ENCODE assay signal across 31 cellular contexts in the genomic region with DNA sequence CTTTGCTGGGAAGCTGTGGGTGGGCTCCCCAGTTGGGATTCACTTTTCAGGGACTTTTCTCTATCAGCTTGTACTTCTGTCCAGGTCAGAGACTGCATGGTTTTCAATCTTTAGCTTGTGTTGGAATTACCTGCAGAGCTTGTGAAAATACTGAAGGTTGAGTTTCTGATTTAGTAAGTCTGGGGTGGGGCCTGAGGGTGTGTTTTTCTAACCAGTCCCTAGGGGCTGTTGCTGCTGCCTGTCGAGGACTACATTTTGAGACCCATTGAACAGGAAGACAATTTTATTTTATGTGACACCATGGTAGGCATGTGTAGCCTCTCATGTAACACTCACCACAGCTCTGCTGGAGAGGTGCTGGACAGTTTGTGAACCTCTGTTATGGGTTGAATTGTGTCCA. TPM values are rescaled to one million over a fixed set of nuclear protein-coding genes. Genes with fewer than 3 reads are reported as not detected.
DNase-seq lines count a peak whose midpoint lies in the region; ATAC-seq, FAIRE-seq and TF ChIP-seq lines count a peak whose summit lies in the region.
"Had no signal": no experiment of that assay in that cellular context is flagged by ENCODE, and none has a peak within 500 bp of the region (broad histone marks: within the 10 kb centered on the region; RNA-seq: fewer than 3 reads in every experiment).

No MANE protein-coding gene starts in this region.

- no TSS peak for BruUV-seq in GM12878 (replicated peaks; lab: Mats Ljungman, UMichigan)

- H3K4me3 Mint-ChIP-seq in natural killer cell, result no peak overlapping the region
- no peak overlapping the region for H3K4me3 Mint-ChIP-seq in natural killer cell treated with Interleukin-12 subunit alpha and Interleukin-12 subunit beta and Interleukin-15 and Interleukin-18, amount 100 ng/mL, for 72 hours
- H3K4me3 Mint-ChIP-seq: activated naive CD4-positive, alpha-beta T cell treated with anti-CD3 and anti-CD28 coated beads for 36 hours; brain; CD4-positive, CD25-positive, alpha-beta regulatory T cell had no signal

- SMC1A ChIA-PET in GM12878 (lab: Charles Lee; ENCODE audit: uncharacterized antibody, unreplicated experiment), result interaction anchor here (0.7 to 2.1 kb wide), 17 partner anchors 10 to 178 kb away, joined by 3 to 16 read pairs (median 4); partner anchors contain the start of gene ERMP1

- no peak for FAIRE-seq in GM12878 (lab: Jason Lieb, UNC)
- FAIRE-seq: urothelium cell line had no signal

- H3K27me3 Mint-ChIP-seq in natural killer cell (ENCODE audit: low read depth in 2 of 2), result no peaks in the 10 kb centered on the region
- no peaks in the 10 kb centered on the region for H3K27me3 Mint-ChIP-seq in natural killer cell treated with Interleukin-12 subunit alpha and Interleukin-12 subunit beta and Interleukin-15 and Interleukin-18, amount 100 ng/mL, for 72 hours
- H3K27me3 Mint-ChIP-seq: brain; CD4-positive, CD25-positive, alpha-beta regulatory T cell had no signal

- RAD21 ChIA-PET in GM12878 (lab: Charles Lee; ENCODE audit: unreplicated experiment), result interaction anchor here (0.7 to 1.6 kb wide), 12 partner anchors 10 to 252 kb away, joined by 3 to 23 read pairs (median 4); no protein-coding TSS in a partner anchor

- TF ChIP-seq RAD21 in GM12878 (IDR thresholded peaks at IDR 0.05; ENCODE audit: insufficient read depth, low read depth, low read length), result no peak

- H3K4me3 ChIP-seq in GM12878 (no peak overlapping the region), WERI-Rb-1 (ENCODE audit: low read depth, low read length) (no peak overlapping the region)
- H3K4me3 ChIP-seq: adrenal gland, gastrocnemius medialis, right lobe of liver, SK-N-MC, suprapubic skin had no signal

- ATAC-seq in natural killer cell, result no peak
- ATAC-seq in natural killer cell treated with Interleukin-12 subunit alpha and Interleukin-12 subunit beta and Interleukin-15 and Interleukin-18, amount 100 ng/mL, for 72 hours, result no peak
- peak; percentile 42 for ATAC-seq in HG02798 (IDR thresholded peaks at IDR 0.05; ENCODE audit: poor library complexity, unreplicated experiment)
- peak; percentile 94 for ATAC-seq in GM12878
- no peak for ATAC-seq in activated CD4-positive, CD25-positive, alpha-beta regulatory T cell treated with anti-CD3 and anti-CD28 coated beads, Interleukin-2, amount 50 U/mL, for 24 hours
- ATAC-seq in GM18498 (IDR thresholded peaks at IDR 0.05; ENCODE audit: unreplicated experiment), result no peak
- ATAC-seq: gastrocnemius medialis, right lobe of liver had no signal

- POLR2A ChIA-PET in GM12878 (lab: Charles Lee), result interaction anchor here (0.6 to 1.0 kb wide), 7 partner anchors 15 to 66 kb away, joined by 3 to 4 read pairs (median 3); partner anchors contain the start of gene ERMP1

- in situ Hi-C loops in GM12878 (cut with MboI), result loop anchor here (25.0 kb wide), 2 partner anchors 436 to 1911 kb away; partner anchors contain the start of gene DMAC1

- H3K36me3 ChIP-seq in GM12878 (ENCODE audit: control insufficient read depth in 2 of 2, insufficient read depth in 2 of 2, low read length in 1 of 2) (no peaks in the 10 kb centered on the region), WERI-Rb-1 (no peaks in the 10 kb centered on the region)
- H3K36me3 ChIP-seq: adrenal gland, gastrocnemius medialis, right lobe of liver, suprapubic skin had no signal

- H3K9me3 ChIP-seq in GM12878 (replicated peaks; ENCODE audit: control insufficient read depth, insufficient read depth, low read length) (no peaks in the 10 kb centered on the region), WERI-Rb-1 (ENCODE audit: severe bottlenecking) (no peaks in the 10 kb centered on the region)
- H3K9me3 ChIP-seq: adrenal gland, gastrocnemius medialis, right lobe of liver, suprapubic skin had no signal

- H4K20me1 ChIP-seq in GM12878 (ENCODE audit: control insufficient read depth, insufficient read depth), result no peaks in the 10 kb centered on the region

- no peak overlapping the region for H3K9ac ChIP-seq in GM12878 (ENCODE audit: control insufficient read depth, insufficient read depth, low read length)

- no peak for TF ChIP-seq POLR2A in GM12878 (IDR thresholded peaks at IDR 0.05; ENCODE audit: low read depth, low read length)

- H3K4me2 ChIP-seq in GM12878 (ENCODE audit: control insufficient read depth, insufficient read depth), result peak overlapping the region; percentile 7

- peaks cover 46 to 51% of the 10 kb centered on the region in 2 donors for H3K4me1 Mint-ChIP-seq in natural killer cell
- H3K4me1 Mint-ChIP-seq in natural killer cell treated with Interleukin-12 subunit alpha and Interleukin-12 subunit beta and Interleukin-15 and Interleukin-18, amount 100 ng/mL, for 72 hours (ENCODE audit: low read depth in 2 of 2), result peaks cover 28 to 34% of the 10 kb centered on the region in 2 donors
- H3K4me1 Mint-ChIP-seq: CD4-positive, CD25-positive, alpha-beta regulatory T cell had no signal

- DNase-seq in natural killer cell (no peak), GM12878 (ENCODE audit: low read depth, low spot score) (no peak), WERI-Rb-1 (no peak), GF-D8 (lab: John Stamatoyannopoulos, UW) (no peak)
- no peak for DNase-seq in natural killer cell treated with Interleukin-12 subunit alpha and Interleukin-12 subunit beta and Interleukin-15 and Interleukin-18, amount 100 ng/mL, for 72 hours (ENCODE audit: low spot score)
- DNase-seq: activated CD4-positive, alpha-beta T cell treated with anti-CD3 and anti-CD28 coated beads for 4 hours; activated naive CD4-positive, alpha-beta T cell treated with anti-CD3 and anti-CD28 coated beads for 36 hours; activated T-cell treated with anti-CD3 and anti-CD28 coated beads, Interleukin-2, amount 50 U/mL, for 48 hours; adrenal gland; gastrocnemius medialis; Kasumi-1; mesenchymal stem cell; NCI-H446 treated with DMSO at 0.1 percent for 48 hours; NCI-H82; right lobe of liver; stimulated activated CD4-positive, alpha-beta T cell treated with anti-CD3 and anti-CD28 coated beads, Interleukin-12 subunit alpha, Interleukin-12 subunit beta, amount 100 ng/mL, for 4 hours; stimulated activated CD4-positive, alpha-beta T cell treated with anti-CD3 and anti-CD28 coated beads, Interleukin-4, amount 100 ng/mL, for 24 hours; stimulated activated naive CD4-positive, alpha-beta T cell had no signal

- peak overlapping the region; percentile 37; the same call in 1 of the 2 replicates for H2AFZ ChIP-seq in GM12878 (ENCODE audit: control insufficient read depth, low read depth, low read length)

- H3K27ac ChIP-seq in GM12878 (ENCODE audit: control insufficient read depth, insufficient read depth), result no peak overlapping the region
- H3K27ac ChIP-seq in WERI-Rb-1, result no peak overlapping the region
- H3K27ac ChIP-seq: adrenal gland, gastrocnemius medialis, right lobe of liver, SK-N-MC, suprapubic skin had no signal

- H3K27ac Mint-ChIP-seq in natural killer cell, result peak overlapping the region; percentile 74 to 83
- peak overlapping the region in 1 of 2 donors; percentile 70 for H3K27ac Mint-ChIP-seq in natural killer cell treated with Interleukin-12 subunit alpha and Interleukin-12 subunit beta and Interleukin-15 and Interleukin-18, amount 100 ng/mL, for 72 hours
- H3K27ac Mint-ChIP-seq: activated naive CD4-positive, alpha-beta T cell treated with anti-CD3 and anti-CD28 coated beads for 36 hours; brain; CD4-positive, CD25-positive, alpha-beta regulatory T cell had no signal

- TF ChIP-seq CTCF in natural killer cell (IDR thresholded peaks at IDR 0.05), result no peak
- no peak for TF ChIP-seq CTCF in GM12878 (IDR thresholded peaks at IDR 0.05 in 2 of 3, conservative IDR thresholded peaks at IDR 0.05 in 1 of 3; ENCODE audit: control insufficient read depth in 2 of 3, extremely low read depth in 1 of 3, insufficient read depth in 1 of 3, low read depth in 3 of 3, low read length in 3 of 3)
- no peak for TF ChIP-seq CTCF in WERI-Rb-1 (IDR thresholded peaks at IDR 0.05; ENCODE audit: low read depth, low read length)

- 0% methylated on average over 1 of the region's 1 CpG for WGBS in GM12878 (ENCODE audit: insufficient coverage, insufficient replicate concordance, low lambda C conversion rate, missing lambda C conversion rate)

- CTCF ChIA-PET in GM12878 (lab: Yijun Ruan, JAX), result interaction anchor here (0.6 to 2.1 kb wide), 12 partner anchors 10 to 430 kb away, joined by 3 to 16 read pairs (median 4); partner anchors contain the start of gene ERMP1

- H3K36me3 Mint-ChIP-seq in natural killer cell, result no peaks in the 10 kb centered on the region
- H3K36me3 Mint-ChIP-seq in natural killer cell treated with Interleukin-12 subunit alpha and Interleukin-12 subunit beta and Interleukin-15 and Interleukin-18, amount 100 ng/mL, for 72 hours, result no peaks in the 10 kb centered on the region

- no peaks in the 10 kb centered on the region for H3K9me3 Mint-ChIP-seq in natural killer cell
- peaks cover 5% of the 10 kb centered on the region for H3K9me3 Mint-ChIP-seq in natural killer cell treated with Interleukin-12 subunit alpha and Interleukin-12 subunit beta and Interleukin-15 and Interleukin-18, amount 100 ng/mL, for 72 hours
- H3K9me3 Mint-ChIP-seq: activated naive CD4-positive, alpha-beta T cell treated with anti-CD3 and anti-CD28 coated beads for 36 hours had no signal

- peaks cover 5% of the 10 kb centered on the region; the same call in 1 of the 2 replicates for H3K4me1 ChIP-seq in GM12878 (ENCODE audit: control insufficient read depth, insufficient read depth, low read length)
- H3K4me1 ChIP-seq: gastrocnemius medialis, right lobe of liver had no signal

- no peak for TF ChIP-seq EP300 in GM12878 (IDR thresholded peaks at IDR 0.05; ENCODE audit: borderline replicate concordance in 1 of 2, control insufficient read depth in 1 of 2, low read depth in 2 of 2, low read length in 2 of 2)

- intact Hi-C loops in natural killer cell (cut with micrococcal nuclease), result loop anchor here (5.0 kb wide), 1 partner anchor 34 kb away; no protein-coding TSS in a partner anchor
- intact Hi-C loops in GM12878 (cut with micrococcal nuclease; ENCODE audit: unreplicated experiment), result loop anchor here (2.0 kb wide), 1 partner anchor 43 kb away; the partner anchor contains the start of gene ERMP1

- no peaks in the 10 kb centered on the region for H3K79me2 ChIP-seq in GM12878 (ENCODE audit: control insufficient read depth, insufficient read depth, low read length)

- H3K27me3 ChIP-seq in GM12878 (replicated peaks in 1 of 2; ENCODE audit: control insufficient read depth in 2 of 2, insufficient read depth in 2 of 2, low read length in 1 of 2), result no peaks in the 10 kb centered on the region
- no peaks in the 10 kb centered on the region for H3K27me3 ChIP-seq in WERI-Rb-1 (ENCODE audit: insufficient read depth, low read depth, severe bottlenecking)
- H3K27me3 ChIP-seq: adrenal gland, gastrocnemius medialis, right lobe of liver, suprapubic skin had no signal

RNA-seq across cellular contexts. Expression of gene MLANA, which starts 14.7 kb away (rescaled TPM):
- total RNA-seq in natural killer cell (not detected), GM12878 (2014; rRNA removed) (0.11 TPM in 1 of 2 replicates, not detected in the other), GM12878 (2014; rRNA removed; fragmentation: Illumina TruSeq; extraction: Trizol) (not detected in 2 replicates), GM12878 (2021) (not detected in 2 replicates)
- not detected for total RNA-seq in natural killer cell treated with Interleukin-12 subunit alpha and Interleukin-12 subunit beta and Interleukin-15 and Interleukin-18, amount 100 ng/mL, for 72 hours
- total RNA-seq in GM12878 (2013; cell fraction: nucleolus; rRNA removed), result not detected in 2 replicates
- polyA plus RNA-seq in GM12878 (2011; ENCODE audit: low read depth), result 0.20 TPM
- polyA plus RNA-seq in GM12878 (2011; rRNA removed) (not detected in 2 replicates), GM12878 (2014; fragmentation: Illumina TruSeq; extraction: Trizol) (not detected in 2 replicates), GM12878 (2014; fragmentation: Nextera tagmentation; extraction: Ambion mirVana) (under 1 TPM; 0.11 to 0.15 TPM), GM12878 (2014; rRNA removed) (not detected in 2 replicates), GM12878 (2016; fragmentation: Nextera tagmentation; extraction: Ambion mirVana) (under 1 TPM in 1 of 2 experiments, not detected in 1; 0.26 TPM)
- not detected in 2 replicates for polyA plus RNA-seq in GM12878 (2011; cell fraction: cytosol; rRNA removed)
- not detected in 2 replicates for polyA plus RNA-seq in GM12878 (2011; cell fraction: nucleus; rRNA removed)
- polyA plus RNA-seq in GM12878 (2012), result 0.31 and 0.70 TPM in 2 replicates
- polyA minus RNA-seq in GM12878 (2011; rRNA and poly(A)+ RNA removed), result not detected in 2 replicates
- polyA minus RNA-seq in GM12878 (2011; cell fraction: cytosol; rRNA and poly(A)+ RNA removed), result not detected in 2 replicates
- not detected in 2 replicates for polyA minus RNA-seq in GM12878 (2011; cell fraction: nucleus; rRNA and poly(A)+ RNA removed)
- total RNA-seq: A172; activated naive CD4-positive, alpha-beta T cell treated with anti-CD3 and anti-CD28 coated beads for 36 hours; adrenal gland; CD4-positive, CD25-positive, alpha-beta regulatory T cell; chondrocyte; Daoy; gastrocnemius medialis; H4; posterior vena cava; right lobe of liver had no signal
- polyA plus RNA-seq: adrenal gland had no signal

RNA-seq across cellular contexts. Expression of gene ERMP1, which starts 43.1 kb away (rescaled TPM):
- 10 to 100 TPM; 24.7 to 52.0 (median 29.3) TPM for total RNA-seq in natural killer cell
- total RNA-seq in natural killer cell treated with Interleukin-12 subunit alpha and Interleukin-12 subunit beta and Interleukin-15 and Interleukin-18, amount 100 ng/mL, for 72 hours, result 10 to 100 TPM; 17.7 to 28.0 TPM
- 81.3 and 85.3 TPM in 2 replicates for total RNA-seq in GM12878 (2013; cell fraction: nucleolus; rRNA removed)
- 8.0 and 9.3 TPM in 2 replicates for total RNA-seq in GM12878 (2014; rRNA removed)
- total RNA-seq in GM12878 (2014; rRNA removed; fragmentation: Illumina TruSeq; extraction: Trizol), result 8.1 and 8.2 TPM in 2 replicates
- total RNA-seq in GM12878 (2021), result 12.9 and 13.5 TPM in 2 replicates
- polyA plus RNA-seq in GM12878 (2011; ENCODE audit: low read depth), result 5.9 TPM
- polyA plus RNA-seq in GM12878 (2011; rRNA removed), result 42.1 and 50.8 TPM in 2 replicates
- polyA plus RNA-seq in GM12878 (2011; cell fraction: cytosol; rRNA removed), result 18.4 and 27.9 TPM in 2 replicates
- polyA plus RNA-seq in GM12878 (2011; cell fraction: nucleus; rRNA removed), result 29.5 and 34.2 TPM in 2 replicates
- 6.7 and 10.3 TPM in 2 replicates for polyA plus RNA-seq in GM12878 (2012)
- polyA plus RNA-seq in GM12878 (2014; fragmentation: Illumina TruSeq; extraction: Trizol), result 8.1 and 13.1 TPM in 2 replicates
- polyA plus RNA-seq in GM12878 (2014; fragmentation: Nextera tagmentation; extraction: Ambion mirVana), result 1 to 10 TPM; 2.4 to 2.7 TPM
- 5.3 and 6.0 TPM in 2 replicates for polyA plus RNA-seq in GM12878 (2014; rRNA removed)
- polyA plus RNA-seq in GM12878 (2016; fragmentation: Nextera tagmentation; extraction: Ambion mirVana), result 10 to 100 TPM in 1 of 2 experiments, 1 to 10 TPM in 1; 8.5 to 10.1 TPM
- 53.6 and 64.4 TPM in 2 replicates for polyA minus RNA-seq in GM12878 (2011; rRNA and poly(A)+ RNA removed)
- 13.2 and 17.3 TPM in 2 replicates for polyA minus RNA-seq in GM12878 (2011; cell fraction: cytosol; rRNA and poly(A)+ RNA removed)
- 24.4 and 31.4 TPM in 2 replicates for polyA minus RNA-seq in GM12878 (2011; cell fraction: nucleus; rRNA and poly(A)+ RNA removed)

Comparison
In these comparisons a context has a peak if more than half of its experiments do, and no peak if none do; other contexts are left out.
1. ATAC-seq: peak in HG02798 (single experiment) and GM12878 (single experiment); none in natural killer cell (0 of 3), natural killer cell treated with Interleukin-12 subunit alpha and Interleukin-12 subunit beta and Interleukin-15 and Interleukin-18, amount 100 ng/mL, for 72 hours (0 of 2), activated CD4-positive, CD25-positive, alpha-beta regulatory T cell treated with anti-CD3 and anti-CD28 coated beads, Interleukin-2, amount 50 U/mL, for 24 hours (0 of 2) and GM18498 (single experiment).